ENCODE assay signal across 8 cellular contexts in genomic region chr15:90482124-90483011, GRCh38. TPM values are rescaled to one million over a fixed set of nuclear protein-coding genes. Genes with fewer than 3 reads are reported as not detected.
DNase-seq lines count a peak whose midpoint lies in the region; ATAC-seq and TF ChIP-seq lines count a peak whose summit lies in the region.

No MANE protein-coding gene starts in this region.

- H3K9me3 ChIP-seq in HCT116 (ENCODE audit: control insufficient read depth in 1 of 2, insufficient read depth in 1 of 2, low read depth in 1 of 2, low read length in 2 of 2) (no peaks in the 10 kb centered on the region), adrenal gland (replicated peaks in 1 of 3) (no peaks in the 10 kb centered on the region), heart right ventricle (no peaks in the 10 kb centered on the region)

- TF ChIP-seq POLR2A in HCT116 (IDR thresholded peaks at IDR 0.05; ENCODE audit: borderline replicate concordance, extremely low read depth, insufficient read depth, insufficient read length) (no peak), adrenal gland (IDR thresholded peaks at IDR 0.05) (no peak)

- RAD21 ChIA-PET in HCT116 (lab: Charles Lee; ENCODE audit: low non-redundant PET in 1 of 2, low total read pairs in 2 of 2, uncharacterized antibody in 2 of 2, unreplicated experiment in 2 of 2) = interaction anchor here (1.4 to 2.9 kb wide), 5 partner anchors 120 to 189 kb away, joined by 3 to 16 read pairs (median 8); no protein-coding TSS in a partner anchor

- peak; percentile 55; the same call in 1 of the 2 replicates for ATAC-seq in HCT116
- ATAC-seq in heart right ventricle = peak in 7 of 8 donors; percentile 48 to 75 (median 60)
- no peak for ATAC-seq in GM19023 (IDR thresholded peaks at IDR 0.05; ENCODE audit: unreplicated experiment)

- peaks cover 22 to 28% of the 10 kb centered on the region in 2 experiments for H3K4me1 ChIP-seq in HCT116 (ENCODE audit: control insufficient read depth in 1 of 2, insufficient read depth in 2 of 2, low read length in 2 of 2)
- H3K4me1 ChIP-seq in adrenal gland (replicated peaks in 1 of 2) = no peaks in the 10 kb centered on the region
- no peaks in the 10 kb centered on the region for H3K4me1 ChIP-seq in heart right ventricle

- POLR2A ChIA-PET in HCT116 (lab: Charles Lee) = interaction anchor here (1.4 kb wide), 1 partner anchor 163 kb away, joined by 3 read pairs; no protein-coding TSS in a partner anchor
- POLR2A ChIA-PET in RWPE1 (lab: Yijun Ruan, JAX; ENCODE audit: low non-redundant PET) = no interaction called here

- CTCF ChIA-PET in HCT116 (lab: Charles Lee) = interaction anchor here (0.7 to 5.2 kb wide), 10 partner anchors 14 to 339 kb away, joined by 4 to 57 read pairs (median 4); partner anchors contain the start of gene IQGAP1
- CTCF ChIA-PET in RWPE1 (lab: Yijun Ruan, JAX) = interaction anchor here (0.6 to 2.5 kb wide), 7 partner anchors 47 to 474 kb away, joined by 3 to 12 read pairs (median 4); partner anchors contain the start of gene IQGAP1

- BruUV-seq in HCT116 (replicated peaks; lab: Mats Ljungman, UMichigan) = no TSS peak

- H3K4me3 ChIP-seq in HCT116 (replicated peaks in 1 of 2; ENCODE audit: low read depth in 1 of 2, low read length in 2 of 2) (no peak overlapping the region), adrenal gland (no peak overlapping the region), heart right ventricle (no peak overlapping the region)

- H3K9me2 ChIP-seq in HCT116 (ENCODE audit: insufficient read depth) = no peaks in the 10 kb centered on the region

- DNase-seq in CD1c-positive myeloid dendritic cell (ENCODE audit: extremely low spot score) (peak; percentile 48), HCT116 (ENCODE audit: low read depth, low spot score) (peak; percentile 34), RWPE1 (ENCODE audit: low spot score) (peak; percentile 45), adrenal gland (peak; percentile 32 to 87 (median 55)), heart right ventricle (peak in 1 of 2 donors; percentile 50), putamen (ENCODE audit: low spot score) (peak; percentile 82), COR-L47 (lab: John Stamatoyannopoulos, UW) (no peak)

- no peaks in the 10 kb centered on the region for H3K27me3 ChIP-seq in HCT116 (ENCODE audit: insufficient read depth, low read length)
- H3K27me3 ChIP-seq in adrenal gland = no peaks in the 10 kb centered on the region
- H3K27me3 ChIP-seq in heart right ventricle = no peaks in the 10 kb centered on the region

- no peak overlapping the region for H3K9ac ChIP-seq in HCT116 (ENCODE audit: low read length)

- no peak overlapping the region for H3K4me2 ChIP-seq in HCT116 (ENCODE audit: low read length)

- intact Hi-C loops in HCT116 (cut with micrococcal nuclease) (loop anchor here (1.0 to 10.0 kb wide), 7 partner anchors 120 to 405 kb away; no protein-coding TSS in a partner anchor), adrenal gland (cut with DNase I) (loop anchor here (5.0 to 10.0 kb wide), 2 partner anchors 158 to 160 kb away; no protein-coding TSS in a partner anchor), heart right ventricle (cut with DNase I) (loop anchor here (1.0 to 5.0 kb wide), 7 partner anchors 120 to 165 kb away; no protein-coding TSS in a partner anchor)

- TF ChIP-seq CTCF in HCT116 (IDR thresholded peaks at IDR 0.05 in 2 of 3, conservative IDR thresholded peaks at IDR 0.05 in 1 of 3; ENCODE audit: borderline replicate concordance in 1 of 3, insufficient read depth in 1 of 3, low read depth in 2 of 3, low read length in 2 of 3) = peak; percentile 76 to 88 (median 85)
- TF ChIP-seq CTCF in RWPE1 (conservative IDR thresholded peaks at IDR 0.05; ENCODE audit: low read depth) = peak; percentile 89
- TF ChIP-seq CTCF in adrenal gland (IDR thresholded peaks at IDR 0.05) = peak; percentile 58 to 92 (median 84)
- TF ChIP-seq CTCF in heart right ventricle (IDR thresholded peaks at IDR 0.05) = peak; percentile 50 to 88 (median 73)

- no peaks in the 10 kb centered on the region for H4K20me1 ChIP-seq in HCT116 (ENCODE audit: insufficient read depth)

- H3K36me3 ChIP-seq in HCT116 (ENCODE audit: control insufficient read depth in 1 of 2, insufficient read depth in 2 of 2, low read length in 2 of 2) (peaks cover 28 to 32% of the 10 kb centered on the region in 2 experiments), adrenal gland (replicated peaks in 1 of 2) (peaks cover 0 to 80% of the 10 kb centered on the region in 2 donors), heart right ventricle (peaks cover 0 to 100% (median 67%) of the 10 kb centered on the region in 9 donors)

- 45 to 50% (median 46%) methylated on average over 6 to 7 of the region's 7 CpGs for WGBS in adrenal gland, 4 donors
- WGBS in heart right ventricle, 2 donors = 57 to 59% methylated on average over 7 of the region's 7 CpGs

- no peak overlapping the region for H2AFZ ChIP-seq in HCT116 (ENCODE audit: low read depth, low read length, poor library complexity, severe bottlenecking)

- H3K27ac ChIP-seq in HCT116 (ENCODE audit: low read depth, low read length) = no peak overlapping the region
- H3K27ac ChIP-seq in RWPE1 = peak overlapping the region; percentile 20; the same call in 1 of the 2 replicates
- H3K27ac ChIP-seq in adrenal gland = no peak overlapping the region
- no peak overlapping the region for H3K27ac ChIP-seq in heart right ventricle

- H3K79me2 ChIP-seq in HCT116 (ENCODE audit: insufficient read depth, low read length) = no peaks in the 10 kb centered on the region

- peak; percentile 94 for TF ChIP-seq RAD21 in HCT116 (IDR thresholded peaks at IDR 0.05; ENCODE audit: low read depth)

TF ChIP-seq in HCT116, 20 proteins besides CTCF, POLR2A, EP300 and RAD21:
- TF ChIP-seq SIN3A (IDR thresholded peaks at IDR 0.05; ENCODE audit: low read depth) = no peak
- no peak for TF ChIP-seq YY1 (IDR thresholded peaks at IDR 0.05; ENCODE audit: extremely low read depth, insufficient replicate concordance, low read depth, low read length)
- no peak for TF ChIP-seq ELF1 (IDR thresholded peaks at IDR 0.05; ENCODE audit: borderline replicate concordance, low read depth)
- TF ChIP-seq ATF3 (IDR thresholded peaks at IDR 0.05) = no peak

RNA-seq across cellular contexts. Expression of gene CRTC3, which starts 47.4 kb away (rescaled TPM):
- total RNA-seq in HCT116 (2021; ENCODE audit: unreplicated experiment) (20.7 TPM), adrenal gland (10 to 100 TPM; 24.1 to 46.7 (median 37.3) TPM), heart right ventricle (10 to 100 TPM; 25.1 to 34.9 (median 29.4) TPM)
- 13.8 and 15.2 TPM in 2 replicates for polyA plus RNA-seq in HCT116 (2012)
- polyA plus RNA-seq in adrenal gland (10 to 100 TPM; 11.5 to 20.9 (median 19.7) TPM), heart right ventricle (10 to 100 TPM; 11.5 to 12.8 TPM)
